In genomic region chr22:19981171-19981960, GRCh38 we compare ENCODE assay signal across 1 cellular context.
TF ChIP-seq lines count a peak whose summit lies in the region.

No MANE protein-coding gene starts in this region.

TF ChIP-seq in HepG2, 621 proteins besides CTCF, POLR2A, EP300 and RAD21:
- no peak for TF ChIP-seq HMGA1 (CRISPR knock-in tag; conservative IDR thresholded peaks at IDR 0.05)
- TF ChIP-seq RBFOX2 (IDR thresholded peaks at IDR 0.05; ENCODE audit: low read depth, low read length), result 0 out of 2 replicates have a peak, but pooled peaks have one; percentile 12
